In the genomic region with DNA sequence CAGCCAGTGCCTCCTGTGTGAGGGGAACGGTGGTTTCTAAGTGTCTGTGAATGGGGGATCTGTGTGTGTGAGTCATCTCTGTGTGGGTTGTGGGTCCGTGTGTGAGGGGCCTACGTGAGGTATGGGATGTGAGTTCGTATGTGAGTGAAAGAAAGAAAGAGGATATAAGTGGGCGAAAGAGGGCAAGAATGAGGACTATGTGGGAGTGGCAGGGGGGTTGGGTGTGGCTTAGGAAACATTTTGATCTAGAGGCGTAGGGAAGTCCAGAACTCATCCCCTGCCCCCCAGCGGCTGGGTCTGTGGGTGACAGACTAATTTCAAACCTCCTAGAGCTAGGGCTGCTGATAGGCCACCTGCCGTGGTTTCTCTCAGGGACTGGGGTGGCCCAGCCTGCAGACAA, we compare ENCODE assay signal across 2 cellular contexts.
TF ChIP-seq lines count a peak whose summit lies in the region.

No MANE protein-coding gene starts in this region.

TF ChIP-seq in GM23338, 12 proteins besides CTCF, POLR2A, EP300 and RAD21 (continues in another document):
- TF ChIP-seq ZNF462 (CRISPR knock-in tag; IDR thresholded peaks at IDR 0.05) (no peak), STAT1 (IDR thresholded peaks at IDR 0.05; ENCODE audit: unreplicated experiment) (no peak), ZNF114 (CRISPR knock-in tag; IDR thresholded peaks at IDR 0.05) (no peak), EZH2phosphoT487 (IDR thresholded peaks at IDR 0.05; ENCODE audit: unreplicated experiment) (no peak), POLR2AphosphoS5 (IDR thresholded peaks at IDR 0.05; ENCODE audit: low read depth) (no peak), CREB1 (CRISPR knock-in tag; IDR thresholded peaks at IDR 0.05; ENCODE audit: low read depth) (no peak), ZNF331 (CRISPR knock-in tag; IDR thresholded peaks at IDR 0.05; ENCODE audit: low read depth) (no peak), EZH2 (IDR thresholded peaks at IDR 0.05; ENCODE audit: low read depth, unreplicated experiment) (no peak)
- TF ChIP-seq, protein P1, sequence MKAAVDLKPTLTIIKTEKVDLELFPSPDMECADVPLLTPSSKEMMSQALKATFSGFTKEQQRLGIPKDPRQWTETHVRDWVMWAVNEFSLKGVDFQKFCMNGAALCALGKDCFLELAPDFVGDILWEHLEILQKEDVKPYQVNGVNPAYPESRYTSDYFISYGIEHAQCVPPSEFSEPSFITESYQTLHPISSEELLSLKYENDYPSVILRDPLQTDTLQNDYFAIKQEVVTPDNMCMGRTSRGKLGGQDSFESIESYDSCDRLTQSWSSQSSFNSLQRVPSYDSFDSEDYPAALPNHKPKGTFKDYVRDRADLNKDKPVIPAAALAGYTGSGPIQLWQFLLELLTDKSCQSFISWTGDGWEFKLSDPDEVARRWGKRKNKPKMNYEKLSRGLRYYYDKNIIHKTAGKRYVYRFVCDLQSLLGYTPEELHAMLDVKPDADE (IDR thresholded peaks at IDR 0.05) = no peak
- TF ChIP-seq, protein P2, sequence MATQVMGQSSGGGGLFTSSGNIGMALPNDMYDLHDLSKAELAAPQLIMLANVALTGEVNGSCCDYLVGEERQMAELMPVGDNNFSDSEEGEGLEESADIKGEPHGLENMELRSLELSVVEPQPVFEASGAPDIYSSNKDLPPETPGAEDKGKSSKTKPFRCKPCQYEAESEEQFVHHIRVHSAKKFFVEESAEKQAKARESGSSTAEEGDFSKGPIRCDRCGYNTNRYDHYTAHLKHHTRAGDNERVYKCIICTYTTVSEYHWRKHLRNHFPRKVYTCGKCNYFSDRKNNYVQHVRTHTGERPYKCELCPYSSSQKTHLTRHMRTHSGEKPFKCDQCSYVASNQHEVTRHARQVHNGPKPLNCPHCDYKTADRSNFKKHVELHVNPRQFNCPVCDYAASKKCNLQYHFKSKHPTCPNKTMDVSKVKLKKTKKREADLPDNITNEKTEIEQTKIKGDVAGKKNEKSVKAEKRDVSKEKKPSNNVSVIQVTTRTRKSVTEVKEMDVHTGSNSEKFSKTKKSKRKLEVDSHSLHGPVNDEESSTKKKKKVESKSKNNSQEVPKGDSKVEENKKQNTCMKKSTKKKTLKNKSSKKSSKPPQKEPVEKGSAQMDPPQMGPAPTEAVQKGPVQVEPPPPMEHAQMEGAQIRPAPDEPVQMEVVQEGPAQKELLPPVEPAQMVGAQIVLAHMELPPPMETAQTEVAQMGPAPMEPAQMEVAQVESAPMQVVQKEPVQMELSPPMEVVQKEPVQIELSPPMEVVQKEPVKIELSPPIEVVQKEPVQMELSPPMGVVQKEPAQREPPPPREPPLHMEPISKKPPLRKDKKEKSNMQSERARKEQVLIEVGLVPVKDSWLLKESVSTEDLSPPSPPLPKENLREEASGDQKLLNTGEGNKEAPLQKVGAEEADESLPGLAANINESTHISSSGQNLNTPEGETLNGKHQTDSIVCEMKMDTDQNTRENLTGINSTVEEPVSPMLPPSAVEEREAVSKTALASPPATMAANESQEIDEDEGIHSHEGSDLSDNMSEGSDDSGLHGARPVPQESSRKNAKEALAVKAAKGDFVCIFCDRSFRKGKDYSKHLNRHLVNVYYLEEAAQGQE (IDR thresholded peaks at IDR 0.05; ENCODE audit: unreplicated experiment) = no peak

TF ChIP-seq in K562, 482 proteins besides CTCF, POLR2A, EP300 and RAD21 (continued from another document and continues in another):
- TF ChIP-seq, protein P3, sequence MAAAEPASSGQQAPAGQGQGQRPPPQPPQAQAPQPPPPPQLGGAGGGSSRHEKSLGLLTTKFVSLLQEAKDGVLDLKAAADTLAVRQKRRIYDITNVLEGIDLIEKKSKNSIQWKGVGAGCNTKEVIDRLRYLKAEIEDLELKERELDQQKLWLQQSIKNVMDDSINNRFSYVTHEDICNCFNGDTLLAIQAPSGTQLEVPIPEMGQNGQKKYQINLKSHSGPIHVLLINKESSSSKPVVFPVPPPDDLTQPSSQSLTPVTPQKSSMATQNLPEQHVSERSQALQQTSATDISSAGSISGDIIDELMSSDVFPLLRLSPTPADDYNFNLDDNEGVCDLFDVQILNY (CRISPR knock-in tag; IDR thresholded peaks at IDR 0.05) = no peak
- TF ChIP-seq LARP7 (IDR thresholded peaks at IDR 0.05) = no peak
- 0 out of 2 replicates have a peak, but pooled peaks have one; percentile 21 for TF ChIP-seq TEAD4 (IDR thresholded peaks at IDR 0.05; ENCODE audit: low read length)
- TF ChIP-seq TEAD4 (CRISPR knock-in tag; IDR thresholded peaks at IDR 0.05; ENCODE audit: borderline replicate concordance) = no peak
- TF ChIP-seq, protein P4, sequence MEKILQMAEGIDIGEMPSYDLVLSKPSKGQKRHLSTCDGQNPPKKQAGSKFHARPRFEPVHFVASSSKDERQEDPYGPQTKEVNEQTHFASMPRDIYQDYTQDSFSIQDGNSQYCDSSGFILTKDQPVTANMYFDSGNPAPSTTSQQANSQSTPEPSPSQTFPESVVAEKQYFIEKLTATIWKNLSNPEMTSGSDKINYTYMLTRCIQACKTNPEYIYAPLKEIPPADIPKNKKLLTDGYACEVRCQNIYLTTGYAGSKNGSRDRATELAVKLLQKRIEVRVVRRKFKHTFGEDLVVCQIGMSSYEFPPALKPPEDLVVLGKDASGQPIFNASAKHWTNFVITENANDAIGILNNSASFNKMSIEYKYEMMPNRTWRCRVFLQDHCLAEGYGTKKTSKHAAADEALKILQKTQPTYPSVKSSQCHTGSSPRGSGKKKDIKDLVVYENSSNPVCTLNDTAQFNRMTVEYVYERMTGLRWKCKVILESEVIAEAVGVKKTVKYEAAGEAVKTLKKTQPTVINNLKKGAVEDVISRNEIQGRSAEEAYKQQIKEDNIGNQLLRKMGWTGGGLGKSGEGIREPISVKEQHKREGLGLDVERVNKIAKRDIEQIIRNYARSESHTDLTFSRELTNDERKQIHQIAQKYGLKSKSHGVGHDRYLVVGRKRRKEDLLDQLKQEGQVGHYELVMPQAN (IDR thresholded peaks at IDR 0.05; ENCODE audit: borderline replicate concordance) = peak; percentile 24; the same call in 1 of the 2 replicates
- TF ChIP-seq ZBTB5 (IDR thresholded peaks at IDR 0.05) = 0 out of 2 replicates have a peak, but pooled peaks have one; percentile 26
- TF ChIP-seq, protein P5, sequence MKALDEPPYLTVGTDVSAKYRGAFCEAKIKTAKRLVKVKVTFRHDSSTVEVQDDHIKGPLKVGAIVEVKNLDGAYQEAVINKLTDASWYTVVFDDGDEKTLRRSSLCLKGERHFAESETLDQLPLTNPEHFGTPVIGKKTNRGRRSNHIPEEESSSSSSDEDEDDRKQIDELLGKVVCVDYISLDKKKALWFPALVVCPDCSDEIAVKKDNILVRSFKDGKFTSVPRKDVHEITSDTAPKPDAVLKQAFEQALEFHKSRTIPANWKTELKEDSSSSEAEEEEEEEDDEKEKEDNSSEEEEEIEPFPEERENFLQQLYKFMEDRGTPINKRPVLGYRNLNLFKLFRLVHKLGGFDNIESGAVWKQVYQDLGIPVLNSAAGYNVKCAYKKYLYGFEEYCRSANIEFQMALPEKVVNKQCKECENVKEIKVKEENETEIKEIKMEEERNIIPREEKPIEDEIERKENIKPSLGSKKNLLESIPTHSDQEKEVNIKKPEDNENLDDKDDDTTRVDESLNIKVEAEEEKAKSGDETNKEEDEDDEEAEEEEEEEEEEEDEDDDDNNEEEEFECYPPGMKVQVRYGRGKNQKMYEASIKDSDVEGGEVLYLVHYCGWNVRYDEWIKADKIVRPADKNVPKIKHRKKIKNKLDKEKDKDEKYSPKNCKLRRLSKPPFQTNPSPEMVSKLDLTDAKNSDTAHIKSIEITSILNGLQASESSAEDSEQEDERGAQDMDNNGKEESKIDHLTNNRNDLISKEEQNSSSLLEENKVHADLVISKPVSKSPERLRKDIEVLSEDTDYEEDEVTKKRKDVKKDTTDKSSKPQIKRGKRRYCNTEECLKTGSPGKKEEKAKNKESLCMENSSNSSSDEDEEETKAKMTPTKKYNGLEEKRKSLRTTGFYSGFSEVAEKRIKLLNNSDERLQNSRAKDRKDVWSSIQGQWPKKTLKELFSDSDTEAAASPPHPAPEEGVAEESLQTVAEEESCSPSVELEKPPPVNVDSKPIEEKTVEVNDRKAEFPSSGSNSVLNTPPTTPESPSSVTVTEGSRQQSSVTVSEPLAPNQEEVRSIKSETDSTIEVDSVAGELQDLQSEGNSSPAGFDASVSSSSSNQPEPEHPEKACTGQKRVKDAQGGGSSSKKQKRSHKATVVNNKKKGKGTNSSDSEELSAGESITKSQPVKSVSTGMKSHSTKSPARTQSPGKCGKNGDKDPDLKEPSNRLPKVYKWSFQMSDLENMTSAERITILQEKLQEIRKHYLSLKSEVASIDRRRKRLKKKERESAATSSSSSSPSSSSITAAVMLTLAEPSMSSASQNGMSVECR (CRISPR knock-in tag; IDR thresholded peaks at IDR 0.05) = no peak
- no peak for TF ChIP-seq ESRRB (CRISPR knock-in tag; IDR thresholded peaks at IDR 0.05; ENCODE audit: borderline replicate concordance)
- TF ChIP-seq, protein P6, sequence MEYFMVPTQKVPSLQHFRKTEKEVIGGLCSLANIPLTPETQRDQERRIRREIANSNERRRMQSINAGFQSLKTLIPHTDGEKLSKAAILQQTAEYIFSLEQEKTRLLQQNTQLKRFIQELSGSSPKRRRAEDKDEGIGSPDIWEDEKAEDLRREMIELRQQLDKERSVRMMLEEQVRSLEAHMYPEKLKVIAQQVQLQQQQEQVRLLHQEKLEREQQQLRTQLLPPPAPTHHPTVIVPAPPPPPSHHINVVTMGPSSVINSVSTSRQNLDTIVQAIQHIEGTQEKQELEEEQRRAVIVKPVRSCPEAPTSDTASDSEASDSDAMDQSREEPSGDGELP (CRISPR knock-in tag; IDR thresholded peaks at IDR 0.05; ENCODE audit: borderline replicate concordance) = peak; percentile 40; the same call in 1 of the 2 replicates
- peak; percentile 89 for TF ChIP-seq EGR1 (conservative IDR thresholded peaks at IDR 0.05)
- TF ChIP-seq, protein P7, sequence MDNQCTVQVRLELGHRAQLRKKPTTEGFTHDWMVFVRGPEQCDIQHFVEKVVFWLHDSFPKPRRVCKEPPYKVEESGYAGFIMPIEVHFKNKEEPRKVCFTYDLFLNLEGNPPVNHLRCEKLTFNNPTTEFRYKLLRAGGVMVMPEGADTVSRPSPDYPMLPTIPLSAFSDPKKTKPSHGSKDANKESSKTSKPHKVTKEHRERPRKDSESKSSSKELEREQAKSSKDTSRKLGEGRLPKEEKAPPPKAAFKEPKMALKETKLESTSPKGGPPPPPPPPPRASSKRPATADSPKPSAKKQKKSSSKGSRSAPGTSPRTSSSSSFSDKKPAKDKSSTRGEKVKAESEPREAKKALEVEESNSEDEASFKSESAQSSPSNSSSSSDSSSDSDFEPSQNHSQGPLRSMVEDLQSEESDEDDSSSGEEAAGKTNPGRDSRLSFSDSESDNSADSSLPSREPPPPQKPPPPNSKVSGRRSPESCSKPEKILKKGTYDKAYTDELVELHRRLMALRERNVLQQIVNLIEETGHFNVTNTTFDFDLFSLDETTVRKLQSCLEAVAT (IDR thresholded peaks at IDR 0.05) = peak in 1 of 2 experiments; percentile 61; a peak in 1 of 4 replicates
- TF ChIP-seq HDAC2 (IDR thresholded peaks at IDR 0.05) = 0 out of 2 replicates have a peak, but pooled peaks have one; percentile 28
- TF ChIP-seq ZBTB11 (CRISPR knock-in tag; IDR thresholded peaks at IDR 0.05) = no peak
- TF ChIP-seq HDAC1 (IDR thresholded peaks at IDR 0.05) = peak in 1 of 2 experiments; percentile 47; a peak in 1 of 4 replicates
- TF ChIP-seq ZNF445 (CRISPR knock-in tag; IDR thresholded peaks at IDR 0.05; ENCODE audit: low read depth) = no peak
- 0 out of 2 replicates have a peak, but pooled peaks have one; percentile 40 for TF ChIP-seq CC2D1A (IDR thresholded peaks at IDR 0.05)
- TF ChIP-seq, protein P8, sequence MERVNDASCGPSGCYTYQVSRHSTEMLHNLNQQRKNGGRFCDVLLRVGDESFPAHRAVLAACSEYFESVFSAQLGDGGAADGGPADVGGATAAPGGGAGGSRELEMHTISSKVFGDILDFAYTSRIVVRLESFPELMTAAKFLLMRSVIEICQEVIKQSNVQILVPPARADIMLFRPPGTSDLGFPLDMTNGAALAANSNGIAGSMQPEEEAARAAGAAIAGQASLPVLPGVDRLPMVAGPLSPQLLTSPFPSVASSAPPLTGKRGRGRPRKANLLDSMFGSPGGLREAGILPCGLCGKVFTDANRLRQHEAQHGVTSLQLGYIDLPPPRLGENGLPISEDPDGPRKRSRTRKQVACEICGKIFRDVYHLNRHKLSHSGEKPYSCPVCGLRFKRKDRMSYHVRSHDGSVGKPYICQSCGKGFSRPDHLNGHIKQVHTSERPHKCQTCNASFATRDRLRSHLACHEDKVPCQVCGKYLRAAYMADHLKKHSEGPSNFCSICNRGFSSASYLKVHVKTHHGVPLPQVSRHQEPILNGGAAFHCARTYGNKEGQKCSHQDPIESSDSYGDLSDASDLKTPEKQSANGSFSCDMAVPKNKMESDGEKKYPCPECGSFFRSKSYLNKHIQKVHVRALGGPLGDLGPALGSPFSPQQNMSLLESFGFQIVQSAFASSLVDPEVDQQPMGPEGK (CRISPR knock-in tag; IDR thresholded peaks at IDR 0.05; ENCODE audit: borderline replicate concordance) = no peak
- no peak for TF ChIP-seq RFX5 (IDR thresholded peaks at IDR 0.05; ENCODE audit: low read depth, low read length)
- TF ChIP-seq ELF4 (CRISPR knock-in tag; IDR thresholded peaks at IDR 0.05) = 0 out of 2 replicates have a peak, but pooled peaks have one; percentile 10
- TF ChIP-seq SMC3 (conservative IDR thresholded peaks at IDR 0.05; ENCODE audit: insufficient read depth, low read depth, low read length) = 0 out of 2 replicates have a peak, but pooled peaks have one; percentile 25
- no peak for TF ChIP-seq NR1H2 (CRISPR knock-in tag; IDR thresholded peaks at IDR 0.05)
